ENCODE assay signal across 26 cellular contexts in the genomic region with DNA sequence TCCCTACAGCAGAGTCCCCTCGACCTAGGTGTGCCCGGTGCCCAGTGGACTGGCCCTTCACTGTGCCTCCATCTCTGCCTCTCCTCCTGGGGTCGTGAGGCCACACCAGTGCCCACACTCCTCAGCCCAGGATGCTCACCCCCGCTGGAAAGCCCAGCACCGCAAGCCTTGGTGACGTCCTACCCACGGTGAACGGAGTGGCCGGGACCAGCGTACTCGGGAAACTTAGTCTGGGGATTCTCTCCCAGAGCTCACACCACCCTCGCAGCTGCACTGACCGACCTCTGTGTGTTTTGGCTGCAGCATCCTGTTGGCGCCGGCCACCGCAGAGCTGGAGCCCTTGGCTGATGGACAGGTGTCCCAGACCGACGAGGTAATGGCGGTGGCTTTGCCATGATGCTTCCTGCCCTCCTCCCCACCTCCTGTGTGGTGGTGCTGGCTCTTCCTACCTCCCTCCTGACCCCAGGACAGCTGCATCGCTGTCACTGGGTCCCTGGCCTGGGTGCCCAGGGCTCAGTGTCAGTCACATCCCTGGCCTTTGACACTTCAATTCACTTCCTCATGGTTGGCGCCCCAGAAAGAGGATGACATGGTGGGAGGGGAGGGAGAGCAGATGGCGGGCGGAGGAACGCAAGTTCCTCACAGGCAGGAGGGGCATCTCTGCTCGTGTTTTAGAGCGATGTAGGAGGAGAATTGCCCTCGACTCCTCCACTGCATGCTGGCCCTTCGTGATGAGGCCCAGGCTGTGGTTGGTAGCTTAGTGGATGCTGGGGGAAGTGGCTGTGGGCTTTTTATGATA. TPM values are rescaled to one million over a fixed set of nuclear protein-coding genes. Genes with fewer than 3 reads are reported as not detected.
A peak's percentile ranks its signal among the peaks of the same experiment; 100 is the strongest.
DNase-seq lines count a peak whose midpoint lies in the region; ATAC-seq, FAIRE-seq and TF ChIP-seq lines count a peak whose summit lies in the region.
"Had no signal": no experiment of that assay in that cellular context is flagged by ENCODE, and none has a peak within 500 bp of the region (broad histone marks: within the 10 kb centered on the region; RNA-seq: fewer than 3 reads in every experiment).

No MANE protein-coding gene starts in this region.

- H3K36me3 Mint-ChIP-seq in stimulated activated memory B cell treated with anti-CD40 and anti-IgM and Interleukin-4, amounts not matched to agents 10 μg/mL and 1 μg/mL and 100 μg/mL, for 72 hours, result peaks cover 85% of the 10 kb centered on the region

- intact Hi-C loops in HepG2 (cut with micrococcal nuclease; ENCODE audit: unreplicated experiment), result no loop called here
- intact Hi-C loops in sciatic nerve (cut with DNase I), result no loop called here

- CTCF ChIA-PET in HepG2 (lab: Yijun Ruan, JAX; ENCODE audit: low intra/inter-chr PET ratio, low total read pairs), result no interaction called here

- peaks cover 21% of the 10 kb centered on the region for H3K4me1 Mint-ChIP-seq in stimulated activated memory B cell treated with anti-CD40 and anti-IgM and Interleukin-4, amounts not matched to agents 10 μg/mL and 1 μg/mL and 100 μg/mL, for 72 hours

- H3K4me3 Mint-ChIP-seq in stimulated activated memory B cell treated with anti-CD40 and anti-IgM and Interleukin-4, amounts not matched to agents 10 μg/mL and 1 μg/mL and 100 μg/mL, for 72 hours, result no peak overlapping the region
- H3K4me3 Mint-ChIP-seq: activated CD4-positive, alpha-beta T cell treated with anti-CD3 and anti-CD28 coated beads, Interleukin-2, amount 10 ng/mL, durations not matched to agents 7 days and 5 days; CD4-positive, alpha-beta T cell had no signal

- no peak overlapping the region for H2AFZ ChIP-seq in HepG2 (ENCODE audit: low read length)
- H2AFZ ChIP-seq: hepatocyte had no signal

- H3K27me3 ChIP-seq in HepG2 (ENCODE audit: control insufficient read depth in 1 of 2, insufficient read depth in 2 of 2, low read length in 2 of 2), result no peaks in the 10 kb centered on the region
- H3K27me3 ChIP-seq: foreskin keratinocyte, hepatocyte, SJCRH30 had no signal

- no TSS peak for BruUV-seq in HepG2 (replicated peaks; lab: Mats Ljungman, UMichigan)

- no peaks in the 10 kb centered on the region for H3K9me3 Mint-ChIP-seq in stimulated activated memory B cell treated with anti-CD40 and anti-IgM and Interleukin-4, amounts not matched to agents 10 μg/mL and 1 μg/mL and 100 μg/mL, for 72 hours
- H3K9me3 Mint-ChIP-seq: activated CD4-positive, alpha-beta T cell treated with anti-CD3 and anti-CD28 coated beads, Interleukin-2, amount 10 ng/mL, durations not matched to agents 7 days and 5 days; CD4-positive, alpha-beta T cell had no signal

- no peak overlapping the region for H3K9ac ChIP-seq in HepG2 (ENCODE audit: insufficient read depth, low read depth, low read length)

- H3K4me1 ChIP-seq in HepG2 (ENCODE audit: insufficient read depth, low read length), result no peaks in the 10 kb centered on the region

- no peak for ATAC-seq in HepG2
- ATAC-seq in sciatic nerve, result no peak
- no peak for ATAC-seq in stimulated activated memory B cell treated with anti-CD40 and anti-IgM and Interleukin-4, amounts not matched to agents 10 μg/mL and 1 μg/mL and 100 μg/mL, for 72 hours
- no peak for ATAC-seq in stimulated activated naive CD8-positive, alpha-beta T cell treated with anti-CD3 and anti-CD28 coated beads, Interleukin-15, Interleukin-2, amounts not matched to agents 100 U/mL and 50 U/mL, for 24 hours
- ATAC-seq: foreskin keratinocyte, Panc1 had no signal

- H4K20me1 ChIP-seq in HepG2 (ENCODE audit: insufficient read depth, low read length), result no peaks in the 10 kb centered on the region

- FAIRE-seq in HepG2 (lab: Jason Lieb, UNC), result no peak
- FAIRE-seq: H1 had no signal

- 96% methylated on average over 21 of the region's 28 CpGs for WGBS in HepG2 (ENCODE audit: low lambda C conversion rate)

- no peak for TF ChIP-seq POLR2A in HepG2 (IDR thresholded peaks at IDR 0.05; ENCODE audit: insufficient read depth in 1 of 2, low read depth in 2 of 2, low read length in 2 of 2)

- H3K27ac Mint-ChIP-seq in stimulated activated memory B cell treated with anti-CD40 and anti-IgM and Interleukin-4, amounts not matched to agents 10 μg/mL and 1 μg/mL and 100 μg/mL, for 72 hours, result no peak overlapping the region
- H3K27ac Mint-ChIP-seq: activated CD4-positive, alpha-beta T cell treated with anti-CD3 and anti-CD28 coated beads, Interleukin-2, amount 10 ng/mL, durations not matched to agents 7 days and 5 days; CD4-positive, alpha-beta T cell had no signal

- DNase-seq in GM13976 (ENCODE audit: low spot score) (peak; percentile 12), MV-4-11 (lab: John Stamatoyannopoulos, UW) (peak; percentile 1), HepG2 (ENCODE audit: low spot score) (no peak), sciatic nerve (ENCODE audit: low spot score) (peak; percentile 45), anterior cingulate cortex (lab: John Stamatoyannopoulos, UW) (no peak)
- no peak for DNase-seq in stimulated activated naive CD8-positive, alpha-beta T cell treated with anti-CD3 and anti-CD28 coated beads, Interleukin-15, Interleukin-2, amounts not matched to agents 100 U/mL and 50 U/mL, for 24 hours
- DNase-seq: activated CD4-positive, alpha-beta T cell treated with anti-CD3 and anti-CD28 coated beads, Interleukin-2, amount 10 ng/mL, durations not matched to agents 7 days and 5 days; activated naive CD4-positive, alpha-beta T cell treated with anti-CD3 and anti-CD28 coated beads, Interleukin-2, amount 50 U/mL, for 16 hours; central memory CD4-positive, alpha-beta T cell; DMS 273 treated with DMSO at 0.1 percent for 48 hours; erythroblast; foreskin keratinocyte; NCI-H1105; NCI-H446 treated with DMSO at 0.1 percent for 48 hours; SJCRH30; stimulated activated CD8-positive, alpha-beta memory T cell treated with anti-CD3 and anti-CD28 coated beads, Interleukin-4, amount 100 ng/mL, for 48 hours; substantia nigra had no signal

- H3K27me3 Mint-ChIP-seq in stimulated activated memory B cell treated with anti-CD40 and anti-IgM and Interleukin-4, amounts not matched to agents 10 μg/mL and 1 μg/mL and 100 μg/mL, for 72 hours, result no peaks in the 10 kb centered on the region
- H3K27me3 Mint-ChIP-seq: activated CD4-positive, alpha-beta T cell treated with anti-CD3 and anti-CD28 coated beads, Interleukin-2, amount 10 ng/mL, durations not matched to agents 7 days and 5 days; CD4-positive, alpha-beta T cell had no signal

- H3K4me2 ChIP-seq in HepG2 (ENCODE audit: low read depth, low read length), result no peak overlapping the region
- H3K4me2 ChIP-seq: hepatocyte had no signal

- peaks cover 13 to 41% of the 10 kb centered on the region in 2 experiments for H3K36me3 ChIP-seq in HepG2 (replicated peaks in 1 of 2; ENCODE audit: control insufficient read depth in 1 of 2, insufficient read depth in 2 of 2, low read length in 2 of 2)
- H3K36me3 ChIP-seq: SJCRH30 had no signal

- no peaks in the 10 kb centered on the region for H3K9me3 ChIP-seq in HepG2 (ENCODE audit: low read length)
- H3K9me3 ChIP-seq: SJCRH30 had no signal

- TF ChIP-seq EP300 in HepG2 (IDR thresholded peaks at IDR 0.05; ENCODE audit: low read depth in 2 of 2, low read length in 2 of 2), result no peak
- TF ChIP-seq EP300 in HepG2 (CRISPR knock-in tag; IDR thresholded peaks at IDR 0.05; ENCODE audit: borderline replicate concordance), result no peak

- POLR2A ChIA-PET in HepG2 (lab: Yijun Ruan, JAX), result no interaction called here

- in situ Hi-C loops in GM13976 (cut with MboI; ENCODE audit: low sequenced_read_pairs, unreplicated experiment), result no loop called here
- in situ Hi-C loops in HepG2 (cut with HindIII; ENCODE audit: extremely low pct_ligation_motif_present, low pct_unique_long_range_greater_than_20kb), result no loop called here

- TF ChIP-seq CTCF in GM13976 (IDR thresholded peaks at IDR 0.05; ENCODE audit: borderline replicate concordance, control extremely low read depth, extremely low read depth, insufficient read depth, missing control alignments), result no peak
- no peak for TF ChIP-seq CTCF in HepG2 (CRISPR knock-in tag; IDR thresholded peaks at IDR 0.05)

- H3K79me2 ChIP-seq in HepG2 (ENCODE audit: insufficient read depth, low read length), result no peaks in the 10 kb centered on the region
- H3K79me2 ChIP-seq: hepatocyte had no signal

- H3K4me3 ChIP-seq in HepG2 (replicated peaks in 1 of 3; ENCODE audit: insufficient read depth in 1 of 3, low read depth in 2 of 3, low read length in 3 of 3), result no peak overlapping the region
- H3K4me3 ChIP-seq: hepatocyte, SJCRH30 had no signal

- H3K27ac ChIP-seq in HepG2 (ENCODE audit: extremely low read length, insufficient read depth, low read length), result no peak overlapping the region
- H3K27ac ChIP-seq: foreskin keratinocyte, hepatocyte, SJCRH30 had no signal

- TF ChIP-seq RAD21 in HepG2 (CRISPR knock-in tag; IDR thresholded peaks at IDR 0.05), result no peak

RNA-seq across cellular contexts. Expression of gene KRTAP5-7, which starts 35.3 kb away (rescaled TPM):
- total RNA-seq in HepG2 (2016; rRNA removed; fragmentation: Illumina TruSeq; extraction: Trizol) (not detected in 2 replicates), sciatic nerve (0.58 TPM)
- total RNA-seq in HepG2 (2016; cell fraction: cytosol; rRNA removed; fragmentation: Illumina TruSeq; extraction: Trizol; ENCODE audit: low read depth), result not detected in 2 replicates
- total RNA-seq in HepG2 (2016; cell fraction: insoluble cytoplasmic fraction; rRNA removed; fragmentation: Illumina TruSeq; extraction: Trizol), result not detected in 2 replicates
- total RNA-seq in HepG2 (2016; cell fraction: membrane; rRNA removed; fragmentation: Illumina TruSeq; extraction: Trizol), result not detected in 2 replicates
- not detected in 2 replicates for total RNA-seq in HepG2 (2016; cell fraction: nucleus; rRNA removed; fragmentation: Illumina TruSeq; extraction: Trizol)
- 0.54 and 0.91 TPM in 2 replicates for polyA plus RNA-seq in HepG2 (2011; rRNA removed)
- 0.38 and 0.96 TPM in 2 replicates for polyA plus RNA-seq in HepG2 (2011; cell fraction: cytosol; rRNA removed)
- 2.2 and 3.3 TPM in 2 replicates for polyA plus RNA-seq in HepG2 (2011; cell fraction: nucleus; rRNA removed)
- polyA plus RNA-seq in HepG2 (2012), result 1.0 and 6.0 TPM in 2 replicates
- polyA plus RNA-seq in HepG2 (2016; cell fraction: cytosol; fragmentation: Illumina TruSeq; extraction: Trizol; ENCODE audit: low read depth), result not detected in 2 replicates
- polyA plus RNA-seq in HepG2 (2016; cell fraction: insoluble cytoplasmic fraction; fragmentation: Illumina TruSeq; extraction: Trizol; ENCODE audit: low read depth), result not detected in 2 replicates
- not detected in 2 replicates for polyA plus RNA-seq in HepG2 (2016; cell fraction: membrane; fragmentation: Illumina TruSeq; extraction: Trizol; ENCODE audit: low read depth)
- polyA plus RNA-seq in HepG2 (2016; cell fraction: nucleus; fragmentation: Illumina TruSeq; extraction: Trizol; ENCODE audit: insufficient read depth, low read depth), result not detected in 2 replicates
- polyA minus RNA-seq in HepG2 (2011; rRNA and poly(A)+ RNA removed; ENCODE audit: low replicate concordance), result 0.60 TPM in 1 of 2 replicates, not detected in the other
- polyA minus RNA-seq in HepG2 (2011; cell fraction: cytosol; rRNA and poly(A)+ RNA removed), result not detected in 2 replicates
- 1.1 TPM in 1 of 2 replicates, not detected in the other for polyA minus RNA-seq in HepG2 (2011; cell fraction: nucleus; rRNA and poly(A)+ RNA removed)
- total RNA-seq: CD4-positive, alpha-beta T cell; foreskin keratinocyte; H1; hepatocyte; lung microvascular endothelial cell; myocyte; SJCRH30 had no signal
- polyA plus RNA-seq: foreskin keratinocyte, H1, hepatocyte had no signal

RNA-seq across cellular contexts. Expression of gene NADSYN1, which starts 38.7 kb away (rescaled TPM):
- total RNA-seq in HepG2 (2016; rRNA removed; fragmentation: Illumina TruSeq; extraction: Trizol) (27.1 and 35.7 TPM in 2 replicates), sciatic nerve (85.2 TPM)
- 8.5 and 12.4 TPM in 2 replicates for total RNA-seq in HepG2 (2016; cell fraction: cytosol; rRNA removed; fragmentation: Illumina TruSeq; extraction: Trizol; ENCODE audit: low read depth)
- 24.1 and 36.5 TPM in 2 replicates for total RNA-seq in HepG2 (2016; cell fraction: insoluble cytoplasmic fraction; rRNA removed; fragmentation: Illumina TruSeq; extraction: Trizol)
- total RNA-seq in HepG2 (2016; cell fraction: membrane; rRNA removed; fragmentation: Illumina TruSeq; extraction: Trizol), result 13.6 and 14.7 TPM in 2 replicates
- 51.5 and 52.3 TPM in 2 replicates for total RNA-seq in HepG2 (2016; cell fraction: nucleus; rRNA removed; fragmentation: Illumina TruSeq; extraction: Trizol)
- 51.5 and 63.4 TPM in 2 replicates for polyA plus RNA-seq in HepG2 (2011; rRNA removed)
- 35.3 and 38.4 TPM in 2 replicates for polyA plus RNA-seq in HepG2 (2011; cell fraction: cytosol; rRNA removed)
- polyA plus RNA-seq in HepG2 (2011; cell fraction: nucleus; rRNA removed), result 278 and 289 TPM in 2 replicates
- polyA plus RNA-seq in HepG2 (2012), result 36.9 and 39.9 TPM in 2 replicates
- 8.2 and 8.4 TPM in 2 replicates for polyA plus RNA-seq in HepG2 (2016; cell fraction: cytosol; fragmentation: Illumina TruSeq; extraction: Trizol; ENCODE audit: low read depth)
- polyA plus RNA-seq in HepG2 (2016; cell fraction: insoluble cytoplasmic fraction; fragmentation: Illumina TruSeq; extraction: Trizol; ENCODE audit: low read depth), result 21.4 and 22.2 TPM in 2 replicates
- 8.4 and 8.9 TPM in 2 replicates for polyA plus RNA-seq in HepG2 (2016; cell fraction: membrane; fragmentation: Illumina TruSeq; extraction: Trizol; ENCODE audit: low read depth)
- 95.9 and 99.0 TPM in 2 replicates for polyA plus RNA-seq in HepG2 (2016; cell fraction: nucleus; fragmentation: Illumina TruSeq; extraction: Trizol; ENCODE audit: insufficient read depth, low read depth)
- 80.9 and 97.1 TPM in 2 replicates for polyA minus RNA-seq in HepG2 (2011; rRNA and poly(A)+ RNA removed; ENCODE audit: low replicate concordance)
- 17.1 and 19.6 TPM in 2 replicates for polyA minus RNA-seq in HepG2 (2011; cell fraction: cytosol; rRNA and poly(A)+ RNA removed)
- 117 and 142 TPM in 2 replicates for polyA minus RNA-seq in HepG2 (2011; cell fraction: nucleus; rRNA and poly(A)+ RNA removed)

RNA-seq across cellular contexts. Expression of gene DHCR7, which starts 43.5 kb away (rescaled TPM):
- total RNA-seq in HepG2 (2016; rRNA removed; fragmentation: Illumina TruSeq; extraction: Trizol), result 40.4 and 96.0 TPM in 2 replicates
- 11.3 and 13.3 TPM in 2 replicates for total RNA-seq in HepG2 (2016; cell fraction: cytosol; rRNA removed; fragmentation: Illumina TruSeq; extraction: Trizol; ENCODE audit: low read depth)
- 38.3 and 98.7 TPM in 2 replicates for total RNA-seq in HepG2 (2016; cell fraction: insoluble cytoplasmic fraction; rRNA removed; fragmentation: Illumina TruSeq; extraction: Trizol)
- 26.9 and 29.4 TPM in 2 replicates for total RNA-seq in HepG2 (2016; cell fraction: membrane; rRNA removed; fragmentation: Illumina TruSeq; extraction: Trizol)
- 77.9 and 89.2 TPM in 2 replicates for total RNA-seq in HepG2 (2016; cell fraction: nucleus; rRNA removed; fragmentation: Illumina TruSeq; extraction: Trizol)
- 143 and 241 TPM in 2 replicates for polyA plus RNA-seq in HepG2 (2011; rRNA removed)
- polyA plus RNA-seq in HepG2 (2011; cell fraction: cytosol; rRNA removed), result 92.8 and 116 TPM in 2 replicates
- 82.1 and 131 TPM in 2 replicates for polyA plus RNA-seq in HepG2 (2011; cell fraction: nucleus; rRNA removed)
- polyA plus RNA-seq in HepG2 (2012), result 315 and 354 TPM in 2 replicates
- 16.5 and 16.7 TPM in 2 replicates for polyA plus RNA-seq in HepG2 (2016; cell fraction: cytosol; fragmentation: Illumina TruSeq; extraction: Trizol; ENCODE audit: low read depth)
- polyA plus RNA-seq in HepG2 (2016; cell fraction: insoluble cytoplasmic fraction; fragmentation: Illumina TruSeq; extraction: Trizol; ENCODE audit: low read depth), result 50.6 and 73.9 TPM in 2 replicates
- polyA plus RNA-seq in HepG2 (2016; cell fraction: membrane; fragmentation: Illumina TruSeq; extraction: Trizol; ENCODE audit: low read depth), result 26.0 and 32.3 TPM in 2 replicates
- polyA plus RNA-seq in HepG2 (2016; cell fraction: nucleus; fragmentation: Illumina TruSeq; extraction: Trizol; ENCODE audit: insufficient read depth, low read depth), result 165 and 172 TPM in 2 replicates
- 160 and 313 TPM in 2 replicates for polyA minus RNA-seq in HepG2 (2011; rRNA and poly(A)+ RNA removed; ENCODE audit: low replicate concordance)
- polyA minus RNA-seq in HepG2 (2011; cell fraction: cytosol; rRNA and poly(A)+ RNA removed), result 161 and 251 TPM in 2 replicates
- polyA minus RNA-seq in HepG2 (2011; cell fraction: nucleus; rRNA and poly(A)+ RNA removed), result 34.2 and 48.4 TPM in 2 replicates
- total RNA-seq in sciatic nerve, result 49.8 TPM

RNA-seq across cellular contexts. Expression of gene KRTAP5-8, which starts 46.1 kb away (rescaled TPM):
- not detected in 2 replicates for total RNA-seq in HepG2 (2016; rRNA removed; fragmentation: Illumina TruSeq; extraction: Trizol)
- not detected in 2 replicates for total RNA-seq in HepG2 (2016; cell fraction: cytosol; rRNA removed; fragmentation: Illumina TruSeq; extraction: Trizol; ENCODE audit: low read depth)
- total RNA-seq in HepG2 (2016; cell fraction: insoluble cytoplasmic fraction; rRNA removed; fragmentation: Illumina TruSeq; extraction: Trizol), result not detected in 2 replicates
- total RNA-seq in HepG2 (2016; cell fraction: membrane; rRNA removed; fragmentation: Illumina TruSeq; extraction: Trizol), result not detected in 2 replicates
- not detected in 2 replicates for total RNA-seq in HepG2 (2016; cell fraction: nucleus; rRNA removed; fragmentation: Illumina TruSeq; extraction: Trizol)
- 0.05 and 0.20 TPM in 2 replicates for polyA plus RNA-seq in HepG2 (2011; rRNA removed)
- 0.09 and 0.17 TPM in 2 replicates for polyA plus RNA-seq in HepG2 (2011; cell fraction: cytosol; rRNA removed)
- 0.19 TPM in 1 of 2 replicates, not detected in the other for polyA plus RNA-seq in HepG2 (2011; cell fraction: nucleus; rRNA removed)
- polyA plus RNA-seq in HepG2 (2012), result 0.12 and 0.13 TPM in 2 replicates
- not detected in 2 replicates for polyA plus RNA-seq in HepG2 (2016; cell fraction: cytosol; fragmentation: Illumina TruSeq; extraction: Trizol; ENCODE audit: low read depth)
- polyA plus RNA-seq in HepG2 (2016; cell fraction: insoluble cytoplasmic fraction; fragmentation: Illumina TruSeq; extraction: Trizol; ENCODE audit: low read depth), result not detected in 2 replicates
- not detected in 2 replicates for polyA plus RNA-seq in HepG2 (2016; cell fraction: membrane; fragmentation: Illumina TruSeq; extraction: Trizol; ENCODE audit: low read depth)
- not detected in 2 replicates for polyA plus RNA-seq in HepG2 (2016; cell fraction: nucleus; fragmentation: Illumina TruSeq; extraction: Trizol; ENCODE audit: insufficient read depth, low read depth)
- polyA minus RNA-seq in HepG2 (2011; rRNA and poly(A)+ RNA removed; ENCODE audit: low replicate concordance), result 0.12 TPM in 2 replicates
- polyA minus RNA-seq in HepG2 (2011; cell fraction: cytosol; rRNA and poly(A)+ RNA removed), result not detected in 2 replicates
- polyA minus RNA-seq in HepG2 (2011; cell fraction: nucleus; rRNA and poly(A)+ RNA removed), result not detected in 2 replicates
- total RNA-seq in sciatic nerve, result 0.49 TPM
- total RNA-seq: CD4-positive, alpha-beta T cell; foreskin keratinocyte; H1; hepatocyte; lung microvascular endothelial cell; myocyte; SJCRH30 had no signal
- polyA plus RNA-seq: foreskin keratinocyte, H1, hepatocyte had no signal

RNA-seq across cellular contexts. Expression of gene KRTAP5-9, which starts 56.5 kb away (rescaled TPM):
- 0.09 TPM in 1 of 2 replicates, not detected in the other for total RNA-seq in HepG2 (2016; rRNA removed; fragmentation: Illumina TruSeq; extraction: Trizol)
- not detected in 2 replicates for total RNA-seq in HepG2 (2016; cell fraction: cytosol; rRNA removed; fragmentation: Illumina TruSeq; extraction: Trizol; ENCODE audit: low read depth)
- total RNA-seq in HepG2 (2016; cell fraction: insoluble cytoplasmic fraction; rRNA removed; fragmentation: Illumina TruSeq; extraction: Trizol), result 0.09 TPM in 1 of 2 replicates, not detected in the other
- total RNA-seq in HepG2 (2016; cell fraction: membrane; rRNA removed; fragmentation: Illumina TruSeq; extraction: Trizol), result not detected in 2 replicates
- total RNA-seq in HepG2 (2016; cell fraction: nucleus; rRNA removed; fragmentation: Illumina TruSeq; extraction: Trizol), result not detected in 2 replicates
- 0.42 TPM in 1 of 2 replicates, not detected in the other for polyA plus RNA-seq in HepG2 (2011; rRNA removed)
- 0.21 and 0.24 TPM in 2 replicates for polyA plus RNA-seq in HepG2 (2011; cell fraction: cytosol; rRNA removed)
- polyA plus RNA-seq in HepG2 (2011; cell fraction: nucleus; rRNA removed), result 0.98 and 1.3 TPM in 2 replicates
- 0.28 and 1.2 TPM in 2 replicates for polyA plus RNA-seq in HepG2 (2012)
- polyA plus RNA-seq in HepG2 (2016; cell fraction: cytosol; fragmentation: Illumina TruSeq; extraction: Trizol; ENCODE audit: low read depth), result not detected in 2 replicates
- not detected in 2 replicates for polyA plus RNA-seq in HepG2 (2016; cell fraction: insoluble cytoplasmic fraction; fragmentation: Illumina TruSeq; extraction: Trizol; ENCODE audit: low read depth)
- not detected in 2 replicates for polyA plus RNA-seq in HepG2 (2016; cell fraction: membrane; fragmentation: Illumina TruSeq; extraction: Trizol; ENCODE audit: low read depth)
- 0.57 TPM in 1 of 2 replicates, not detected in the other for polyA plus RNA-seq in HepG2 (2016; cell fraction: nucleus; fragmentation: Illumina TruSeq; extraction: Trizol; ENCODE audit: insufficient read depth, low read depth)
- polyA minus RNA-seq in HepG2 (2011; rRNA and poly(A)+ RNA removed; ENCODE audit: low replicate concordance), result 0.12 TPM in 1 of 2 replicates, not detected in the other
- not detected in 2 replicates for polyA minus RNA-seq in HepG2 (2011; cell fraction: cytosol; rRNA and poly(A)+ RNA removed)
- polyA minus RNA-seq in HepG2 (2011; cell fraction: nucleus; rRNA and poly(A)+ RNA removed), result not detected in 2 replicates
- total RNA-seq in sciatic nerve, result 0.40 TPM
- total RNA-seq: foreskin keratinocyte; H1; lung microvascular endothelial cell; osteoblast; SJCRH30; T-helper 1 cell treated with Interleukin-12 subunit alpha and Interleukin-12 subunit beta and Interleukin-4 antibody, amounts not matched to agents 30 ng/mL and 1 ng/mL, for 36 hours had no signal
- polyA plus RNA-seq: foreskin keratinocyte had no signal

Comparison
In these comparisons a context has a peak if more than half of its experiments do, and no peak if none do; other contexts are left out.
1. DNase-seq: peak in GM13976 (single experiment), MV-4-11 (single experiment) and sciatic nerve (single experiment); none in HepG2 (single experiment), stimulated activated naive CD8-positive, alpha-beta T cell treated with anti-CD3 and anti-CD28 coated beads, Interleukin-15, Interleukin-2, amounts not matched to agents 100 U/mL and 50 U/mL, for 24 hours (single experiment) and anterior cingulate cortex (0 of 58).